In genomic region chr20:62368629-62369507, GRCh38 we compare ENCODE assay signal across 9 cellular contexts. TPM values are rescaled to one million over a fixed set of nuclear protein-coding genes. Genes with fewer than 3 reads are reported as not detected.
DNase-seq lines count a peak whose midpoint lies in the region; ATAC-seq and TF ChIP-seq lines count a peak whose summit lies in the region.
"Had no signal": no experiment of that assay in that cellular context is flagged by ENCODE, and none has a peak within 500 bp of the region (broad histone marks: within the 10 kb centered on the region; RNA-seq: fewer than 3 reads in every experiment).

No MANE protein-coding gene starts in this region.

- no peaks in the 10 kb centered on the region for H3K9me3 ChIP-seq in SK-N-SH
- H3K9me3 ChIP-seq in cardiac muscle cell (ENCODE audit: low read depth) = no peaks in the 10 kb centered on the region
- H3K9me3 ChIP-seq in psoas muscle = no peaks in the 10 kb centered on the region

- no peaks in the 10 kb centered on the region for H3K4me1 Mint-ChIP-seq in activated naive CD4-positive, alpha-beta T cell treated with anti-CD3 and anti-CD28 coated beads, Interleukin-2, amount 50 U/mL, for 24 hours

- ATAC-seq in psoas muscle (peak; percentile 43 to 71 (median 64)), GM21390 (IDR thresholded peaks at IDR 0.05; ENCODE audit: unreplicated experiment) (no peak), HG03354 (IDR thresholded peaks at IDR 0.05; ENCODE audit: poor library complexity, severe bottlenecking, unreplicated experiment) (no peak)

- POLR2A ChIA-PET in SK-N-SH (lab: Yijun Ruan, JAX) = interaction anchor here (0.9 to 1.3 kb wide), 3 partner anchors 13 to 149 kb away, joined by 3 to 8 read pairs (median 4); partner anchors contain the start of genes HRH3 and RPS21

- no peak for TF ChIP-seq RAD21 in SK-N-SH (IDR thresholded peaks at IDR 0.05; ENCODE audit: low read length)

- H3K79me2 ChIP-seq in SK-N-SH (ENCODE audit: insufficient read depth) = peaks cover 18% of the 10 kb centered on the region; the same call in 1 of the 2 replicates

- WGBS in SK-N-SH (ENCODE audit: low lambda C conversion rate) = 0% methylated on average over 12 of the region's 26 CpGs
- WGBS in psoas muscle, 3 donors = 3 to 8% (median 5%) methylated on average over 20 to 26 of the region's 26 CpGs

- H3K4me3 ChIP-seq in SK-N-SH (ENCODE audit: low read depth in 2 of 2, low read length in 1 of 2) (peak overlapping the region in 1 of 2 experiments; percentile 35; a peak in 3 of 4 replicates), cardiac muscle cell (peak overlapping the region; percentile 10), psoas muscle (peak overlapping the region; percentile 75)

- TF ChIP-seq CTCF in SK-N-SH (IDR thresholded peaks at IDR 0.05) = peak; percentile 49
- TF ChIP-seq CTCF in cardiac muscle cell (IDR thresholded peaks at IDR 0.05; ENCODE audit: low read depth, low read length) = peak; percentile 23
- peak; percentile 41 for TF ChIP-seq CTCF in psoas muscle (IDR thresholded peaks at IDR 0.05)

- peak in 1 of 2 experiments; percentile 16; a peak in 1 of 4 replicates for TF ChIP-seq EP300 in SK-N-SH (IDR thresholded peaks at IDR 0.05; ENCODE audit: borderline replicate concordance in 1 of 2, low read depth in 1 of 2, low read length in 1 of 2)

- intact Hi-C loops in psoas muscle (cut with DNase I) = no loop called here

- H3K36me3 ChIP-seq in SK-N-SH (replicated peaks in 1 of 2; ENCODE audit: control insufficient read depth in 1 of 2, insufficient read depth in 2 of 2, low read length in 1 of 2) = no peaks in the 10 kb centered on the region
- no peaks in the 10 kb centered on the region for H3K36me3 ChIP-seq in cardiac muscle cell
- no peaks in the 10 kb centered on the region for H3K36me3 ChIP-seq in psoas muscle (ENCODE audit: insufficient read depth in 1 of 2, low read depth in 1 of 2)

- no peaks in the 10 kb centered on the region for H3K9me3 Mint-ChIP-seq in activated naive CD4-positive, alpha-beta T cell treated with anti-CD3 and anti-CD28 coated beads, Interleukin-2, amount 50 U/mL, for 24 hours

- no peaks in the 10 kb centered on the region for H3K36me3 Mint-ChIP-seq in activated naive CD4-positive, alpha-beta T cell treated with anti-CD3 and anti-CD28 coated beads, Interleukin-2, amount 50 U/mL, for 24 hours

- CTCF ChIA-PET in SK-N-SH (lab: Yijun Ruan, JAX) = interaction anchor here (0.7 to 12.0 kb wide), 20 partner anchors 12 to 438 kb away, joined by 3 to 127 read pairs (median 4); partner anchors contain the start of genes ADRM1 and RPS21

- H3K27me3 Mint-ChIP-seq in activated naive CD4-positive, alpha-beta T cell treated with anti-CD3 and anti-CD28 coated beads, Interleukin-2, amount 50 U/mL, for 24 hours = peaks cover 14% of the 10 kb centered on the region

- DNase-seq in activated naive CD4-positive, alpha-beta T cell treated with anti-CD3 and anti-CD28 coated beads, Interleukin-2, amount 50 U/mL, for 16 hours = no peak
- DNase-seq in SK-N-SH (peak; percentile 89), cardiac muscle cell (ENCODE audit: low read depth in 1 of 2, low spot score in 1 of 2) (peak; percentile 53 to 77), psoas muscle (peak; percentile 67 to 75), amniotic stem cell (lab: John Stamatoyannopoulos, UW) (no peak)

- H3K4me1 ChIP-seq in SK-N-SH (ENCODE audit: control insufficient read depth in 1 of 2, insufficient read depth in 2 of 2, low read depth in 1 of 2, low read length in 1 of 2) (peaks cover 33 to 77% of the 10 kb centered on the region in 2 experiments; a peak in 3 of 4 replicates), cardiac muscle cell (ENCODE audit: low read depth) (peaks cover 62% of the 10 kb centered on the region), psoas muscle (peaks cover 58% of the 10 kb centered on the region)

- H3K27me3 ChIP-seq in SK-N-SH (ENCODE audit: insufficient read depth) (no peaks in the 10 kb centered on the region), cardiac muscle cell (no peaks in the 10 kb centered on the region), psoas muscle (ENCODE audit: insufficient read depth in 3 of 3, low read length in 2 of 3) (no peaks in the 10 kb centered on the region)

- H3K4me3 Mint-ChIP-seq in activated naive CD4-positive, alpha-beta T cell treated with anti-CD3 and anti-CD28 coated beads, Interleukin-2, amount 50 U/mL, for 24 hours = peak overlapping the region; percentile 52

- no peaks in the 10 kb centered on the region for H3K9me2 ChIP-seq in SK-N-SH

- H3K4me2 ChIP-seq in SK-N-SH = peak overlapping the region; percentile 84

- H3K27ac Mint-ChIP-seq in activated naive CD4-positive, alpha-beta T cell treated with anti-CD3 and anti-CD28 coated beads, Interleukin-2, amount 50 U/mL, for 24 hours = no peak overlapping the region

- no peak overlapping the region for H3K9ac ChIP-seq in SK-N-SH

- peaks cover 13% of the 10 kb centered on the region for H3F3A ChIP-seq in SK-N-SH (replicated peaks; ENCODE audit: insufficient read depth)

- peak overlapping the region in 1 of 2 experiments; percentile 93; a peak in 2 of 4 replicates for H3K27ac ChIP-seq in SK-N-SH (ENCODE audit: low read depth in 2 of 2, low read length in 1 of 2)
- H3K27ac ChIP-seq in cardiac muscle cell = peak overlapping the region; percentile 85
- peak overlapping the region; percentile 87 for H3K27ac ChIP-seq in psoas muscle

- peaks cover 19% of the 10 kb centered on the region for H4K20me1 ChIP-seq in SK-N-SH (ENCODE audit: insufficient read depth)

- no peak overlapping the region for H2AFZ ChIP-seq in SK-N-SH (ENCODE audit: low read depth)

TF ChIP-seq in SK-N-SH, 30 proteins besides CTCF, POLR2A, EP300 and RAD21 (continues in another document):
- no peak for TF ChIP-seq NRF1 (IDR thresholded peaks at IDR 0.05; ENCODE audit: low read depth, low read length)
- no peak for TF ChIP-seq TEAD4 (IDR thresholded peaks at IDR 0.05; ENCODE audit: borderline replicate concordance, insufficient read depth)
- TF ChIP-seq POLR2AphosphoS5 (IDR thresholded peaks at IDR 0.05; ENCODE audit: low read depth, low read length) = 0 out of 2 replicates have a peak, but pooled peaks have one; percentile 1
- no peak for TF ChIP-seq YY1 (IDR thresholded peaks at IDR 0.05; ENCODE audit: low read depth)
- no peak for TF ChIP-seq FOXM1 (IDR thresholded peaks at IDR 0.05; ENCODE audit: low read depth)
- TF ChIP-seq USF1 (IDR thresholded peaks at IDR 0.05; ENCODE audit: borderline replicate concordance, low read depth) = no peak
- TF ChIP-seq RCOR1 (IDR thresholded peaks at IDR 0.05; ENCODE audit: low read length) = peak; percentile 31
- TF ChIP-seq MEF2A (IDR thresholded peaks at IDR 0.05; ENCODE audit: borderline replicate concordance, low read depth) = no peak
- TF ChIP-seq JUND (IDR thresholded peaks at IDR 0.05) = peak; percentile 27; the same call in 1 of the 2 replicates
- peak; percentile 45 for TF ChIP-seq TCF12 (IDR thresholded peaks at IDR 0.05)
- TF ChIP-seq MXI1 (IDR thresholded peaks at IDR 0.05; ENCODE audit: low read depth, low read length) = 0 out of 2 replicates have a peak, but pooled peaks have one; percentile 27
- no peak for TF ChIP-seq SMC3 (IDR thresholded peaks at IDR 0.05; ENCODE audit: low read depth, low read length)
- TF ChIP-seq ELF1 (IDR thresholded peaks at IDR 0.05) = no peak
- TF ChIP-seq MAX (IDR thresholded peaks at IDR 0.05; ENCODE audit: low read depth) = peak; percentile 46; the same call in 1 of the 2 replicates
- TF ChIP-seq RXRA (IDR thresholded peaks at IDR 0.05; ENCODE audit: borderline replicate concordance, low read depth) = peak; percentile 28; the same call in 1 of the 2 replicates
- peak; percentile 70 for TF ChIP-seq CHD2 (IDR thresholded peaks at IDR 0.05; ENCODE audit: low read length, partially characterized antibody)

RNA-seq across cellular contexts. Expression of gene LAMA5, which starts 1.8 kb away (rescaled TPM):
- polyA plus RNA-seq in SK-N-SH (2012; rRNA removed) (16.1 and 27.2 TPM in 2 replicates), cardiac muscle cell (168 and 214 TPM in 2 replicates), psoas muscle (10 to 100 TPM; 14.4 to 40.5 (median 23.3) TPM)
- polyA plus RNA-seq in SK-N-SH (2012; cell fraction: cytosol; rRNA removed) = 9.9 and 17.8 TPM in 2 replicates
- 127 and 252 TPM in 2 replicates for polyA plus RNA-seq in SK-N-SH (2012; cell fraction: nucleus; rRNA removed)
- total RNA-seq in cardiac muscle cell (103 and 162 TPM in 2 replicates), psoas muscle (10 to 100 TPM; 27.2 to 74.6 (median 46.5) TPM)

RNA-seq across cellular contexts. Expression of gene RPS21, which starts 18.0 kb away (rescaled TPM):
- polyA plus RNA-seq in SK-N-SH (2012; rRNA removed) (11,376 and 16,625 TPM in 2 replicates), cardiac muscle cell (374 and 378 TPM in 2 replicates), psoas muscle (1,000 to 10,000 TPM; 3,473 to 5,162 (median 3,791) TPM)
- polyA plus RNA-seq in SK-N-SH (2012; cell fraction: cytosol; rRNA removed) = 13,224 and 13,754 TPM in 2 replicates
- 2,698 and 3,651 TPM in 2 replicates for polyA plus RNA-seq in SK-N-SH (2012; cell fraction: nucleus; rRNA removed)
- total RNA-seq in cardiac muscle cell (839 and 997 TPM in 2 replicates), psoas muscle (1,000 to 10,000 TPM in 3 of 4 donors, 100 to 1,000 TPM in 1; 602 to 1,206 (median 1,044) TPM)

RNA-seq across cellular contexts. Expression of gene CABLES2, which starts 38.2 kb away (rescaled TPM):
- polyA plus RNA-seq in SK-N-SH (2012; rRNA removed) (4.2 and 4.8 TPM in 2 replicates), cardiac muscle cell (21.4 and 23.8 TPM in 2 replicates), psoas muscle (1 to 10 TPM; 2.4 to 4.3 (median 3.5) TPM)
- 2.8 and 4.3 TPM in 2 replicates for polyA plus RNA-seq in SK-N-SH (2012; cell fraction: cytosol; rRNA removed)
- polyA plus RNA-seq in SK-N-SH (2012; cell fraction: nucleus; rRNA removed) = 6.6 and 7.6 TPM in 2 replicates
- total RNA-seq in cardiac muscle cell (15.5 and 17.9 TPM in 2 replicates), psoas muscle (1 to 10 TPM; 3.0 to 4.2 (median 3.9) TPM)

RNA-seq across cellular contexts. Expression of gene RBBP8NL, which starts 58.5 kb away (rescaled TPM):
- polyA plus RNA-seq in SK-N-SH (2012; rRNA removed) (not detected in 2 replicates), cardiac muscle cell (not detected in 2 replicates), psoas muscle (under 1 TPM in 2 of 3 donors, not detected in 1; 0.03 to 0.08 TPM)
- 0.01 TPM in 1 of 2 replicates, not detected in the other for polyA plus RNA-seq in SK-N-SH (2012; cell fraction: cytosol; rRNA removed)
- not detected in 2 replicates for polyA plus RNA-seq in SK-N-SH (2012; cell fraction: nucleus; rRNA removed)
- total RNA-seq in cardiac muscle cell (not detected in 2 replicates), psoas muscle (not detected)
- total RNA-seq: temporal lobe had no signal

Comparison
In these comparisons a context has a peak if more than half of its experiments do, and no peak if none do; other contexts are left out.
1. DNase-seq: peak in SK-N-SH (single experiment), cardiac muscle cell (2 of 2) and psoas muscle (2 of 2); none in activated naive CD4-positive, alpha-beta T cell treated with anti-CD3 and anti-CD28 coated beads, Interleukin-2, amount 50 U/mL, for 16 hours (single experiment) and amniotic stem cell (single experiment).
2. ATAC-seq: peak in psoas muscle (4 of 4); none in GM21390 (single experiment) and HG03354 (single experiment).
3. Peak in every context shown above with its lines, with median percentiles within 50 percentile points of each other: CTCF ChIP-seq.